ENCODE assay signal across 1 cellular context in the genomic region with DNA sequence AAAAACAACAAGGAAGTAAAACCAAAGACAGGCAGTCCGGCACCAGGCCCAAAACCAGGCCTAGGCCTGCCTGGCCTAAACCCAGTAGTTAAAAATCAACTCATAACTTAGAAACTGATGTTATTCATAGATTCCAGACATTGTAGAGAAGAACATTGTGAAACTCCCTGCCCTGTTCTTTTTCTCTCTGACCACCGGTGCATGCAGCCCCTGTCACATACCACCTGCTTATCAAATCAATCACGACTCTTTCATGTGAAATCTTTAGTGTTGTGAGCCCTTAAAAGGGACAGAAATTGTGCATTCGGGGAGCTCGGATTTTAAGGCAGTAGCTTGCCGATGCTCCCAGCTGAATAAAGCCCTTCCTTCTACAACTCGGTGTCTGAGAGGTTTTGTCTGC. TPM values are rescaled to one million over a fixed set of nuclear protein-coding genes. Genes with fewer than 3 reads are reported as not detected.
"Had no signal": no experiment of that assay in that cellular context is flagged by ENCODE, and none has a peak within 500 bp of the region (broad histone marks: within the 10 kb centered on the region; RNA-seq: fewer than 3 reads in every experiment).

No MANE protein-coding gene starts in this region.

RNA-seq across cellular contexts. Expression of gene HRH1, which starts 22.4 kb away (rescaled TPM):
- total RNA-seq: natural killer cell had no signal
